ENCODE assay signal across 18 cellular contexts in genomic region chr12:1919284-1919683, GRCh38. TPM values are rescaled to one million over a fixed set of nuclear protein-coding genes. Genes with fewer than 3 reads are reported as not detected.
A peak's percentile ranks its signal among the peaks of the same experiment; 100 is the strongest.
DNase-seq lines count a peak whose midpoint lies in the region; ATAC-seq and TF ChIP-seq lines count a peak whose summit lies in the region.
"Had no signal": no experiment of that assay in that cellular context is flagged by ENCODE, and none has a peak within 500 bp of the region (broad histone marks: within the 10 kb centered on the region; RNA-seq: fewer than 3 reads in every experiment).

No MANE protein-coding gene starts in this region.

- peaks cover 6 to 18% (median 13%) of the 10 kb centered on the region in 4 donors for H3K4me1 ChIP-seq in esophagus muscularis mucosa
- H3K4me1 ChIP-seq: A549 had no signal

- H3K27me3 ChIP-seq in esophagus muscularis mucosa = no peaks in the 10 kb centered on the region
- H3K27me3 ChIP-seq: right atrium auricular region had no signal

- H3K4me3 ChIP-seq in esophagus muscularis mucosa = no peak overlapping the region
- H3K4me3 ChIP-seq: A549, GM23248, PC-9 had no signal

- no peak for TF ChIP-seq CTCF in esophagus muscularis mucosa (IDR thresholded peaks at IDR 0.05)

- TF ChIP-seq EP300 in esophagus muscularis mucosa (IDR thresholded peaks at IDR 0.05) = no peak

- H3K27ac ChIP-seq in esophagus muscularis mucosa (replicated peaks in 1 of 4) = no peak overlapping the region
- H3K27ac ChIP-seq: A549, GM23248, KMS-11, PC-9 had no signal

- DNase-seq in activated CD4-positive, CD25-positive, alpha-beta regulatory T cell treated with anti-CD3 and anti-CD28 coated beads, Interleukin-2, amount 50 U/mL, for 72 hours = peak; percentile 17
- DNase-seq in HuH-7 (ENCODE audit: low spot score) (peak; percentile 2), esophagus muscularis mucosa (ENCODE audit: extremely low spot score) (peak; percentile 66), NCI-H1048 (lab: John Stamatoyannopoulos, UW) (no peak), globus pallidus (ENCODE audit: low spot score) (no peak)
- DNase-seq in stimulated activated CD8-positive, alpha-beta memory T cell treated with anti-CD3 and anti-CD28 coated beads, Interleukin-4, amount 100 ng/mL, for 48 hours = peak; percentile 16
- DNase-seq: activated CD4-positive, alpha-beta T cell treated with anti-CD3 and anti-CD28 coated beads for 1 hour; Calu3; GM23248; naive thymus-derived CD4-positive, alpha-beta T cell; NCI-H1436; PC-9 had no signal

- intact Hi-C loops in esophagus muscularis mucosa (cut with DNase I) = no loop called here

- no peak for ATAC-seq in activated CD4-positive, CD25-positive, alpha-beta regulatory T cell treated with anti-CD3 and anti-CD28 coated beads, Interleukin-2, amount 50 U/mL, for 24 hours
- ATAC-seq in HG03108 (IDR thresholded peaks at IDR 0.05; ENCODE audit: unreplicated experiment) = no peak
- ATAC-seq: A549; naive thymus-derived CD4-positive, alpha-beta T cell had no signal

- H3K36me3 ChIP-seq in esophagus muscularis mucosa = no peaks in the 10 kb centered on the region
- H3K36me3 ChIP-seq: right atrium auricular region had no signal

- H3K9me3 ChIP-seq in esophagus muscularis mucosa = no peaks in the 10 kb centered on the region
- H3K9me3 ChIP-seq: A549, right atrium auricular region had no signal

- WGBS in esophagus muscularis mucosa = 89% methylated on average over 5 of the region's 5 CpGs

- no peak for TF ChIP-seq POLR2A in esophagus muscularis mucosa (IDR thresholded peaks at IDR 0.05; ENCODE audit: low read depth)

RNA-seq across cellular contexts. Expression of gene CACNA2D4, which starts 0.8 kb away (rescaled TPM):
- 1 to 10 TPM in 3 of 4 donors, under 1 TPM in 1; 0.84 to 3.8 (median 3.4) TPM for total RNA-seq in esophagus muscularis mucosa
- total RNA-seq: GM23248, NCI-H460, PC-9 had no signal

Comparison
In these comparisons a context has a peak if more than half of its experiments do, and no peak if none do; other contexts are left out.
1. DNase-seq: peak in activated CD4-positive, CD25-positive, alpha-beta regulatory T cell treated with anti-CD3 and anti-CD28 coated beads, Interleukin-2, amount 50 U/mL, for 72 hours (single experiment), HuH-7 (single experiment), esophagus muscularis mucosa (single experiment) and stimulated activated CD8-positive, alpha-beta memory T cell treated with anti-CD3 and anti-CD28 coated beads, Interleukin-4, amount 100 ng/mL, for 48 hours (single experiment); none in NCI-H1048 (single experiment) and globus pallidus (single experiment).